In genomic region chr9:77291714-77292113, GRCh38 we compare ENCODE assay signal across 8 cellular contexts.
A peak's percentile ranks its signal among the peaks of the same experiment; 100 is the strongest.
DNase-seq lines count a peak whose midpoint lies in the region; ATAC-seq and TF ChIP-seq lines count a peak whose summit lies in the region.

No MANE protein-coding gene starts in this region.

- intact Hi-C loops in Panc1 (cut with micrococcal nuclease; ENCODE audit: unreplicated experiment) = no loop called here

- H3K27ac ChIP-seq in 22Rv1 (no peak overlapping the region), GM23338 (ENCODE audit: low read depth) (peak overlapping the region; percentile 55; the same call in 1 of the 2 replicates), Panc1 (ENCODE audit: low read length) (no peak overlapping the region)

- no peak overlapping the region for H2AFZ ChIP-seq in GM23338

- no peak overlapping the region for H3K4me3 Mint-ChIP-seq in GM23338

- H3K4me3 ChIP-seq in GM23338 = no peak overlapping the region
- H3K4me3 ChIP-seq in Panc1 (ENCODE audit: low read depth in 2 of 2, low read length in 2 of 2) = no peak overlapping the region
- no peak overlapping the region for H3K4me3 ChIP-seq in fibroblast of the aortic adventitia (ENCODE audit: low read depth, low read length)

- CTCF ChIA-PET in Panc1 (lab: Charles Lee) = no interaction called here

- H3K9me3 Mint-ChIP-seq in GM23338 = peaks cover 7% of the 10 kb centered on the region; the same call in 2 of the 3 replicates

- peaks cover 30% of the 10 kb centered on the region for H3K4me1 ChIP-seq in GM23338 (ENCODE audit: insufficient read depth)
- H3K4me1 ChIP-seq in Panc1 (ENCODE audit: control insufficient read depth, insufficient read depth, low read length) = no peaks in the 10 kb centered on the region

- no TSS peak for BruUV-seq in Panc1 (replicated peaks; lab: Mats Ljungman, UMichigan)

- 0 out of 2 replicates have a peak overlapping the region, but pooled peaks have one; percentile 10 for H3K4me2 ChIP-seq in GM23338

- peak; percentile 78 for DNase-seq in GM23338 (ENCODE audit: low spot score)
- DNase-seq in Panc1 (ENCODE audit: low read depth, low spot score) = no peak
- DNase-seq in fibroblast of the aortic adventitia (ENCODE audit: low read depth) = no peak
- no peak for DNase-seq in NCI-H1436 treated with DMSO at 0.1 percent for 48 hours (lab: John Stamatoyannopoulos, UW)
- no peak for DNase-seq in central memory CD4-positive, alpha-beta T cell
- no peak for DNase-seq in NCI-H1092 (lab: John Stamatoyannopoulos, UW)
- no peak for DNase-seq in T1000 (lab: John Stamatoyannopoulos, UW)

- TF ChIP-seq CTCF in 22Rv1 (IDR thresholded peaks at IDR 0.05) (peak; percentile 77), GM23338 (conservative IDR thresholded peaks at IDR 0.05; ENCODE audit: low read depth in 2 of 2) (peak; percentile 78 to 80), Panc1 (IDR thresholded peaks at IDR 0.05) (peak; percentile 48), fibroblast of the aortic adventitia (IDR thresholded peaks at IDR 0.05; ENCODE audit: insufficient read depth, low read length) (peak; percentile 48)

- no peaks in the 10 kb centered on the region for H3K9me2 ChIP-seq in GM23338 (ENCODE audit: insufficient read depth)

- POLR2A ChIA-PET in Panc1 (lab: Charles Lee) = no interaction called here

- H3K4me1 Mint-ChIP-seq in GM23338 = peaks cover 21% of the 10 kb centered on the region

- in situ Hi-C loops in Panc1 (cut with HindIII; ENCODE audit: low pct_unique_long_range_greater_than_20kb, low sequenced_read_pairs) = no loop called here

- H3K36me3 Mint-ChIP-seq in GM23338 (ENCODE audit: low read depth) = peaks cover 21% of the 10 kb centered on the region

- peak; percentile 94 for ATAC-seq in GM23338
- ATAC-seq in Panc1 = no peak

- peaks cover 2% of the 10 kb centered on the region; the same call in 1 of the 2 replicates for H3K9me3 ChIP-seq in Panc1 (ENCODE audit: control insufficient read depth, insufficient read depth, low read depth, low read length)

- 0 out of 2 replicates have a peak, but pooled peaks cover 9% of the 10 kb centered on the region for H3K79me2 ChIP-seq in GM23338 (replicated peaks; ENCODE audit: insufficient read depth)

- H3K36me3 ChIP-seq in GM23338 (ENCODE audit: insufficient read depth) (no peaks in the 10 kb centered on the region), Panc1 (ENCODE audit: control insufficient read depth, insufficient read depth, low read length) (no peaks in the 10 kb centered on the region)

- no peaks in the 10 kb centered on the region for H3F3A ChIP-seq in GM23338 (replicated peaks; ENCODE audit: low read depth)

- H4K20me1 ChIP-seq in GM23338 (replicated peaks; ENCODE audit: insufficient read depth) = no peaks in the 10 kb centered on the region

- H3K27me3 ChIP-seq in GM23338 (ENCODE audit: insufficient read depth) (no peaks in the 10 kb centered on the region), Panc1 (ENCODE audit: control insufficient read depth, insufficient read depth, low read length) (no peaks in the 10 kb centered on the region)

- H3K27ac Mint-ChIP-seq in GM23338 = no peak overlapping the region; the same call in 1 of the 2 replicates

- H3K27me3 Mint-ChIP-seq in GM23338 (ENCODE audit: insufficient read depth, low read depth, poor library complexity) = peaks cover 3% of the 10 kb centered on the region

TF ChIP-seq in GM23338, 12 proteins besides CTCF, POLR2A, EP300 and RAD21 (continues in another document):
- no peak for TF ChIP-seq POLR2AphosphoS5 (IDR thresholded peaks at IDR 0.05; ENCODE audit: low read depth)
- TF ChIP-seq JUNB (IDR thresholded peaks at IDR 0.05; ENCODE audit: unreplicated experiment) = no peak
- no peak for TF ChIP-seq ZNF462 (CRISPR knock-in tag; IDR thresholded peaks at IDR 0.05)
- TF ChIP-seq REST (IDR thresholded peaks at IDR 0.05; ENCODE audit: unreplicated experiment) = no peak
- TF ChIP-seq ZNF331 (CRISPR knock-in tag; IDR thresholded peaks at IDR 0.05; ENCODE audit: low read depth) = no peak
- TF ChIP-seq EZH2 (IDR thresholded peaks at IDR 0.05; ENCODE audit: low read depth, unreplicated experiment) = no peak
- TF ChIP-seq ZNF114 (CRISPR knock-in tag; IDR thresholded peaks at IDR 0.05) = no peak
